1 cellular context compared by ENCODE assay signal in the genomic region with DNA sequence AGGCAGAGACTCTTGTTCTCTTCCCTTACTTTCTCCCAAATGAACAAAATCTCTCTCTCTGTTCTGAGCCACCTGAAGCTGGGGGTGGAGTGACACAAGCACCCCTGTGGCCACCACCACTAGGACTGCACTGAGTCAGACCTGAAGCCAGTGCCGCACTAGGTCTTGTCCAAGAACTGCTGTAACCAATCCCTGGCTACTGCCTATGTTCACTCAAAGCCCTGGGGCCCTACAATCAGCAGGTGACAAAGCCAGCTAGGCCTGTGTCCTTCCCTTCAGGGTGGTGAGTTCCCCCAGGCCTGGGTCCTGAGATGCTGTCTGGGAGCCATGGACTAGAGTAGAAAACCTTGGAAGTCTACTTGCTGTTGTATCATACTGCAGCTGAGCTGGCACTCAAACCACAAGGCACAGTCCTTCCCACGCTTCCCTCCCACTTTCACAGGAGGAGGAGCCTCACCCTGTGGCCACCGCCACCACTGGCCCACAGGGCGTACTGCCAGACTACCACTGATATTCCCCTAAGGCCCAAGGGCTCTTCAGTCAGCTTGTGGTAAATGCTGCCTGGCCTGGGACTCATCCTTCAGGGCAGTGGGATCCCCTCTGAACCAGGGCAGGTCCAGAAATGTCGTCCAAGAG.
TF ChIP-seq lines count a peak whose summit lies in the region.

No MANE protein-coding gene starts in this region.

TF ChIP-seq in HCT116, 20 proteins besides CTCF, POLR2A, EP300 and RAD21:
- TF ChIP-seq POLR2AphosphoS5 (IDR thresholded peaks at IDR 0.05; ENCODE audit: low read depth, low read length) = no peak
- TF ChIP-seq, protein P1, sequence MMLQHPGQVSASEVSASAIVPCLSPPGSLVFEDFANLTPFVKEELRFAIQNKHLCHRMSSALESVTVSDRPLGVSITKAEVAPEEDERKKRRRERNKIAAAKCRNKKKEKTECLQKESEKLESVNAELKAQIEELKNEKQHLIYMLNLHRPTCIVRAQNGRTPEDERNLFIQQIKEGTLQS (IDR thresholded peaks at IDR 0.05) = no peak
- TF ChIP-seq SP1 (IDR thresholded peaks at IDR 0.05; ENCODE audit: low read depth) = no peak
- no peak for TF ChIP-seq JUND (IDR thresholded peaks at IDR 0.05)
- TF ChIP-seq FOSL1 (IDR thresholded peaks at IDR 0.05; ENCODE audit: low read depth) = no peak
- TF ChIP-seq, protein P2, sequence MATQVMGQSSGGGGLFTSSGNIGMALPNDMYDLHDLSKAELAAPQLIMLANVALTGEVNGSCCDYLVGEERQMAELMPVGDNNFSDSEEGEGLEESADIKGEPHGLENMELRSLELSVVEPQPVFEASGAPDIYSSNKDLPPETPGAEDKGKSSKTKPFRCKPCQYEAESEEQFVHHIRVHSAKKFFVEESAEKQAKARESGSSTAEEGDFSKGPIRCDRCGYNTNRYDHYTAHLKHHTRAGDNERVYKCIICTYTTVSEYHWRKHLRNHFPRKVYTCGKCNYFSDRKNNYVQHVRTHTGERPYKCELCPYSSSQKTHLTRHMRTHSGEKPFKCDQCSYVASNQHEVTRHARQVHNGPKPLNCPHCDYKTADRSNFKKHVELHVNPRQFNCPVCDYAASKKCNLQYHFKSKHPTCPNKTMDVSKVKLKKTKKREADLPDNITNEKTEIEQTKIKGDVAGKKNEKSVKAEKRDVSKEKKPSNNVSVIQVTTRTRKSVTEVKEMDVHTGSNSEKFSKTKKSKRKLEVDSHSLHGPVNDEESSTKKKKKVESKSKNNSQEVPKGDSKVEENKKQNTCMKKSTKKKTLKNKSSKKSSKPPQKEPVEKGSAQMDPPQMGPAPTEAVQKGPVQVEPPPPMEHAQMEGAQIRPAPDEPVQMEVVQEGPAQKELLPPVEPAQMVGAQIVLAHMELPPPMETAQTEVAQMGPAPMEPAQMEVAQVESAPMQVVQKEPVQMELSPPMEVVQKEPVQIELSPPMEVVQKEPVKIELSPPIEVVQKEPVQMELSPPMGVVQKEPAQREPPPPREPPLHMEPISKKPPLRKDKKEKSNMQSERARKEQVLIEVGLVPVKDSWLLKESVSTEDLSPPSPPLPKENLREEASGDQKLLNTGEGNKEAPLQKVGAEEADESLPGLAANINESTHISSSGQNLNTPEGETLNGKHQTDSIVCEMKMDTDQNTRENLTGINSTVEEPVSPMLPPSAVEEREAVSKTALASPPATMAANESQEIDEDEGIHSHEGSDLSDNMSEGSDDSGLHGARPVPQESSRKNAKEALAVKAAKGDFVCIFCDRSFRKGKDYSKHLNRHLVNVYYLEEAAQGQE (IDR thresholded peaks at IDR 0.05; ENCODE audit: low read depth) = no peak
- no peak for TF ChIP-seq ZFX (IDR thresholded peaks at IDR 0.05)
- TF ChIP-seq EGR1 (IDR thresholded peaks at IDR 0.05; ENCODE audit: low read depth) = no peak
- TF ChIP-seq, protein P3, sequence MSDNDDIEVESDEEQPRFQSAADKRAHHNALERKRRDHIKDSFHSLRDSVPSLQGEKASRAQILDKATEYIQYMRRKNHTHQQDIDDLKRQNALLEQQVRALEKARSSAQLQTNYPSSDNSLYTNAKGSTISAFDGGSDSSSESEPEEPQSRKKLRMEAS (IDR thresholded peaks at IDR 0.05) = no peak
- no peak for TF ChIP-seq EZH2 (IDR thresholded peaks at IDR 0.05)
